ENCODE assay signal across 10 cellular contexts in the genomic region with DNA sequence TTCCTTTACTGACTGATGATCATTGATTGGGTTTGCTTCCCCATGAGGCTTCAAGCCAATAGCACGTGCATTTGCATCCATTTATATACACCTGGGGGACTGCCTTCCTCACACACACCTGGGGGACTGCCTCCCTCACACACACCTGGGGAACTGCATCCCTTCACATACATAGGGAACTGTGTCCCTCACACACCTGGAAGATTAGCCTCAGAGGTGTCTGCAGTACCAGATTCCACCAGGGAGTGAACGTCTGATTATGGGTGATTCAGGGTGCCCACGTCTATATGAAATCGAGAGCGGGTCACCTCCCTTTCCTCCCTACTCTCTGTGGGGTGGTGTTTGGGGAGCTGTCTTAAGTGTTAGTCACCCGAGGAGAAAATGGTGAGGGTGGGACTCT. TPM values are rescaled to one million over a fixed set of nuclear protein-coding genes. Genes with fewer than 3 reads are reported as not detected.
DNase-seq lines count a peak whose midpoint lies in the region; ATAC-seq and TF ChIP-seq lines count a peak whose summit lies in the region.
"Had no signal": no experiment of that assay in that cellular context is flagged by ENCODE, and none has a peak within 500 bp of the region (broad histone marks: within the 10 kb centered on the region; RNA-seq: fewer than 3 reads in every experiment).

No MANE protein-coding gene starts in this region.

- H3K4me3 ChIP-seq in mammary epithelial cell (replicated peaks in 1 of 3; ENCODE audit: insufficient read depth in 1 of 3, low read depth in 2 of 3, low read length in 3 of 3), result no peak overlapping the region

- peak overlapping the region; percentile 85 for H3K27ac Mint-ChIP-seq in CD4-positive, alpha-beta T cell
- peak overlapping the region; percentile 82 to 87 for H3K27ac Mint-ChIP-seq in natural killer cell

- H3K4me1 ChIP-seq in mammary epithelial cell (ENCODE audit: insufficient read depth, low read length), result peaks cover 35% of the 10 kb centered on the region

- intact Hi-C loops in CD4-positive, alpha-beta T cell (cut with DNase I, micrococcal nuclease), result loop anchor here in 1 of 2 experiments (2.0 to 5.0 kb wide), 2 partner anchors 13 to 61 kb away; no protein-coding TSS in a partner anchor
- intact Hi-C loops in mammary epithelial cell (cut with micrococcal nuclease), result no loop called here
- intact Hi-C loops in natural killer cell (cut with micrococcal nuclease), result loop anchor here (5.0 kb wide), 1 partner anchor 66 kb away; no protein-coding TSS in a partner anchor

- H3K4me3 Mint-ChIP-seq in CD4-positive, alpha-beta T cell, result peak overlapping the region; percentile 20
- H3K4me3 Mint-ChIP-seq in natural killer cell, result peak overlapping the region; percentile 65

- no peak for ATAC-seq in CD4-positive, alpha-beta T cell (ENCODE audit: poor library complexity)
- ATAC-seq in natural killer cell (no peak), HG03571 (IDR thresholded peaks at IDR 0.05; ENCODE audit: unreplicated experiment) (no peak)

- no peak overlapping the region for H2AFZ ChIP-seq in mammary epithelial cell (ENCODE audit: low read depth, low read length)

- no peak for DNase-seq in CD4-positive, alpha-beta T cell
- peak; percentile 43 for DNase-seq in mammary epithelial cell
- DNase-seq in natural killer cell, result no peak
- no peak for DNase-seq in NCI-H748 treated with DMSO at 0.1 percent for 48 hours (lab: John Stamatoyannopoulos, UW)
- DNase-seq in DMS153 treated with DMSO at 0.1 percent for 48 hours (lab: John Stamatoyannopoulos, UW; ENCODE audit: unreplicated experiment), result no peak
- DNase-seq in NOMO-1 treated with dmso at 0.1 percent for 144 hours (lab: John Stamatoyannopoulos, UW; ENCODE audit: unreplicated experiment), result no peak
- DNase-seq: NCI-H2107; stimulated activated naive CD4-positive, alpha-beta T cell treated with Interleukin-2 at 50 U/mL for 16 hours had no signal

- peaks cover 67% of the 10 kb centered on the region for H3K4me1 Mint-ChIP-seq in CD4-positive, alpha-beta T cell (ENCODE audit: low read depth)
- peaks cover 56 to 70% of the 10 kb centered on the region in 2 donors for H3K4me1 Mint-ChIP-seq in natural killer cell

- in situ Hi-C loops in mammary epithelial cell (cut with MboI; ENCODE audit: low sequenced_read_pairs in 2 of 2), result no loop called here

- no peaks in the 10 kb centered on the region for H3K27me3 ChIP-seq in CD4-positive, alpha-beta T cell (ENCODE audit: control insufficient read depth, insufficient read depth, low read length)
- H3K27me3 ChIP-seq in mammary epithelial cell (ENCODE audit: insufficient read depth, low read length), result no peaks in the 10 kb centered on the region

- H3K9ac ChIP-seq in mammary epithelial cell (ENCODE audit: insufficient read depth, low read length), result peak overlapping the region; percentile 56

- H4K20me1 ChIP-seq in mammary epithelial cell (ENCODE audit: insufficient read depth, low read length), result no peaks in the 10 kb centered on the region

- WGBS in mammary epithelial cell (ENCODE audit: low coverage, missing lambda C conversion rate), result 56% methylated on average over 6 of the region's 6 CpGs

- H3K9me3 ChIP-seq in CD4-positive, alpha-beta T cell (ENCODE audit: control insufficient read depth, low read length), result no peaks in the 10 kb centered on the region
- H3K9me3 ChIP-seq in KOPT-K1 (ENCODE audit: insufficient read depth, low read length, poor library complexity, severe bottlenecking), result no peaks in the 10 kb centered on the region
- no peaks in the 10 kb centered on the region for H3K9me3 ChIP-seq in mammary epithelial cell (replicated peaks; ENCODE audit: insufficient read depth, low read length)

- H3K9me3 Mint-ChIP-seq in CD4-positive, alpha-beta T cell, result no peaks in the 10 kb centered on the region
- H3K9me3 Mint-ChIP-seq in natural killer cell, result no peaks in the 10 kb centered on the region

- H3K36me3 ChIP-seq in KOPT-K1 (ENCODE audit: insufficient read depth, low read length) (peaks cover 69% of the 10 kb centered on the region), mammary epithelial cell (ENCODE audit: insufficient read depth, low read length) (no peaks in the 10 kb centered on the region)

- H3K36me3 Mint-ChIP-seq in CD4-positive, alpha-beta T cell (ENCODE audit: low read depth), result peaks cover 31% of the 10 kb centered on the region
- H3K36me3 Mint-ChIP-seq in natural killer cell, result no peaks in the 10 kb centered on the region

- no peak overlapping the region for H3K27ac ChIP-seq in CD4-positive, alpha-beta T cell (ENCODE audit: low read depth, low read length)
- peak overlapping the region; percentile 94 for H3K27ac ChIP-seq in KOPT-K1 (ENCODE audit: low read depth, low read length, poor library complexity, severe bottlenecking)
- H3K27ac ChIP-seq in mammary epithelial cell (ENCODE audit: insufficient read depth, low read depth, low read length), result peak overlapping the region; percentile 90

- H3K4me2 ChIP-seq in mammary epithelial cell (ENCODE audit: insufficient read depth, low read depth, low read length), result no peak overlapping the region

- POLR2A ChIA-PET in CD4-positive, alpha-beta T cell (lab: Charles Lee), result no interaction called here

- BruUV-seq in mammary epithelial cell (replicated peaks; lab: Mats Ljungman, UMichigan), result no TSS peak

- TF ChIP-seq CTCF in CD4-positive, alpha-beta T cell (IDR thresholded peaks at IDR 0.05), result no peak
- TF ChIP-seq CTCF in mammary epithelial cell (conservative IDR thresholded peaks at IDR 0.05 in 1 of 2, IDR thresholded peaks at IDR 0.05 in 1 of 2; ENCODE audit: extremely low read depth in 1 of 2, insufficient read depth in 1 of 2, low read depth in 1 of 2, low read length in 2 of 2) (peak in 1 of 2 donors; percentile 15), natural killer cell (IDR thresholded peaks at IDR 0.05) (no peak)

- H3K79me2 ChIP-seq in mammary epithelial cell (ENCODE audit: insufficient read depth, low read length), result peaks cover 75% of the 10 kb centered on the region

- dilution Hi-C loops in mammary epithelial cell (cut with HindIII; ENCODE audit: low sequenced_read_pairs), result no loop called here

- no peaks in the 10 kb centered on the region for H3K27me3 Mint-ChIP-seq in CD4-positive, alpha-beta T cell
- H3K27me3 Mint-ChIP-seq in natural killer cell (ENCODE audit: low read depth in 2 of 2), result no peaks in the 10 kb centered on the region

- CTCF ChIA-PET in CD4-positive, alpha-beta T cell (lab: Charles Lee), result no interaction called here
- CTCF ChIA-PET in mammary epithelial cell (lab: Charles Lee; ENCODE audit: low non-redundant PET), result no interaction called here

RNA-seq across cellular contexts. Expression of a gene that starts 16.9 kb away (rescaled TPM):
- total RNA-seq in CD4-positive, alpha-beta T cell, result 100 to 1,000 TPM; 170 to 184 TPM
- total RNA-seq in mammary epithelial cell (10 to 100 TPM; 27.0 to 66.4 TPM), natural killer cell (100 to 1,000 TPM; 312 to 340 (median 333) TPM)
- 91.6 TPM for polyA plus RNA-seq in mammary epithelial cell
- 122 TPM for polyA minus RNA-seq in mammary epithelial cell

RNA-seq across cellular contexts. Expression of a gene that starts 43.8 kb away (rescaled TPM):
- not detected for total RNA-seq in CD4-positive, alpha-beta T cell
- 1 to 10 TPM; 2.2 to 7.2 TPM for total RNA-seq in mammary epithelial cell
- polyA plus RNA-seq in mammary epithelial cell, result 0.11 TPM
- polyA minus RNA-seq in mammary epithelial cell, result not detected
- total RNA-seq in natural killer cell, result under 1 TPM in 1 of 3 donors, not detected in 2; 0.85 TPM
